ENCODE assay signal across 8 cellular contexts in the genomic region with DNA sequence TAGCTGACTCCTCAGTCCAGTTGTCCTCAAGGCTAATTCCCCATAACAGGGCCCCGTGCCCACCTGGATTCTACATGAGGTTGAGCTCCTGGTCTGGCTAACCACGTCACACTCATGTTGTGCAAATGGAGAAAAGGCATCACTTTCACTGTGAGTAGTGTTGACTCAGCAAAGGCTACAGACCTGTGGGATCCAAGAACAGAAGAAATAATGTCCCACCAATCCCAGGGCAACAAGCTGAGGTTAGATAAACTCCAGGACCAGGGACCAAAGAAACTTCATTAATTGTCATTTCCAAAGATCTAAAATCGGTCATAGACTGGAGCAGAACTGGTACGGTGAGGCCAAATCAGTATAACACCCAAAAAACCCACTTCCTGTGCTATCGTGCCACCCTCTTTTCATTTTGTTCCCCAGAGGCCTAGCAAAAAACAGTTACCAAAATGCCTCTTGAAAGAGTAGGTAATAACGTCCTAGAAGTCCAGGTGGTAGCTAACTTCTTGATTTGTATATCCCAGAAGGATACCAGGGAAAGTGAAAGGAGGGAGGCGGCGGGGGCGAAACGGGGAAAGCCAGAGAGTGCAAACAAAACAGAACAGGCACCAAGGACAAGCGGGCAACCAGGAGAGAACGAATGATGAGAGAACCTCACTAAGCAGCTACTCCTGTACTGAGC. TPM values are rescaled to one million over a fixed set of nuclear protein-coding genes. Genes with fewer than 3 reads are reported as not detected.
DNase-seq lines count a peak whose midpoint lies in the region; ATAC-seq and TF ChIP-seq lines count a peak whose summit lies in the region.

No MANE protein-coding gene starts in this region.

- no peaks in the 10 kb centered on the region for H3K27me3 ChIP-seq in ACC112 (ENCODE audit: insufficient read depth, low read length)
- H3K27me3 ChIP-seq in stomach, result no peaks in the 10 kb centered on the region
- H3K27me3 ChIP-seq in tibial nerve, result no peaks in the 10 kb centered on the region

- no peak for TF ChIP-seq CTCF in stomach (IDR thresholded peaks at IDR 0.05)
- no peak for TF ChIP-seq CTCF in tibial nerve (IDR thresholded peaks at IDR 0.05)

- DNase-seq in activated T-cell treated with anti-CD3 and anti-CD28 coated beads for 4 hours (peak; percentile 46), iris pigment epithelial cell (ENCODE audit: low read depth) (peak; percentile 51), stomach (no peak), COR-L47 (lab: John Stamatoyannopoulos, UW) (no peak), RPMI8226 (no peak), tibial nerve (ENCODE audit: low spot score in 2 of 2) (no peak)

- intact Hi-C loops in stomach (cut with DNase I; ENCODE audit: low total_unique reads), result loop anchor here (10.0 kb wide), 1 partner anchor 84 kb away; a partner anchor contains a TSS

- H3K4me3 ChIP-seq in ACC112 (ENCODE audit: low read depth, low read length) (peak overlapping the region; percentile 92), stomach (peak overlapping the region in 3 of 4 donors; percentile 64 to 93 (median 76)), tibial nerve (peak overlapping the region in 2 of 4 donors; percentile 83 to 98)

- H3K36me3 ChIP-seq in ACC112 (ENCODE audit: insufficient read depth, low read length) (no peaks in the 10 kb centered on the region), stomach (peaks cover 31 to 47% (median 43%) of the 10 kb centered on the region in 4 donors), tibial nerve (peaks cover 0 to 41% (median 15%) of the 10 kb centered on the region in 3 donors)

- no peak overlapping the region for H2AFZ ChIP-seq in ACC112 (ENCODE audit: low read length, unreplicated experiment)

- peak overlapping the region; percentile 62 for H3K27ac ChIP-seq in ACC112 (ENCODE audit: low read depth, low read length)
- peak overlapping the region; percentile 96 to 99 (median 96) for H3K27ac ChIP-seq in stomach
- peak overlapping the region in 2 of 4 donors; percentile 95 to 97 for H3K27ac ChIP-seq in tibial nerve

- peak; percentile 33 for ATAC-seq in HG03354 (IDR thresholded peaks at IDR 0.05; ENCODE audit: poor library complexity, severe bottlenecking, unreplicated experiment)

- no peaks in the 10 kb centered on the region for H3K9me3 ChIP-seq in stomach
- H3K9me3 ChIP-seq in tibial nerve, result no peaks in the 10 kb centered on the region

- no peak for TF ChIP-seq EP300 in stomach (IDR thresholded peaks at IDR 0.05)
- TF ChIP-seq EP300 in tibial nerve (IDR thresholded peaks at IDR 0.05), result no peak

- H3K4me1 ChIP-seq in ACC112 (ENCODE audit: control insufficient read depth, insufficient read depth, low read length, unreplicated experiment) (peaks cover 22% of the 10 kb centered on the region), stomach (peaks cover 29 to 61% (median 53%) of the 10 kb centered on the region in 4 donors), tibial nerve (peaks cover 0 to 53% (median 15%) of the 10 kb centered on the region in 4 donors)

- H3K79me2 ChIP-seq in ACC112 (ENCODE audit: control insufficient read depth, insufficient read depth, low read length, unreplicated experiment), result peaks cover 49% of the 10 kb centered on the region

- TF ChIP-seq POLR2A in stomach (IDR thresholded peaks at IDR 0.05) (no peak), tibial nerve (IDR thresholded peaks at IDR 0.05) (no peak)

- WGBS in stomach, 5 donors, result 35 to 51% (median 41%) methylated on average over 12 of the region's 12 CpGs
- 67 to 73% methylated on average over 12 of the region's 12 CpGs for WGBS in tibial nerve, 2 donors

RNA-seq across cellular contexts. Expression of a gene that starts 1.4 kb away (rescaled TPM):
- total RNA-seq in stomach (100 to 1,000 TPM in 3 of 5 donors, 10 to 100 TPM in 2; 64.8 to 232 (median 139) TPM), tibial nerve (10 to 100 TPM; 45.4 to 94.5 (median 71.6) TPM)
- 10 to 100 TPM; 14.1 to 23.6 (median 20.4) TPM for polyA plus RNA-seq in stomach

RNA-seq across cellular contexts. Expression of a gene that starts 2.0 kb away (rescaled TPM):
- total RNA-seq in stomach, result 10 to 100 TPM in 4 of 5 donors, 1 to 10 TPM in 1; 6.7 to 21.6 (median 13.8) TPM
- polyA plus RNA-seq in stomach, result 10 to 100 TPM in 1 of 3 donors, 1 to 10 TPM in 2; 6.8 to 11.2 (median 8.0) TPM
- total RNA-seq in tibial nerve, result 10 to 100 TPM; 10.8 to 16.6 (median 12.8) TPM

RNA-seq across cellular contexts. Expression of a gene that starts 31.3 kb away (rescaled TPM):
- 1,000 to 10,000 TPM in 4 of 5 donors, 100 to 1,000 TPM in 1; 730 to 3,801 (median 2,320) TPM for total RNA-seq in stomach
- 1,000 to 10,000 TPM in 2 of 3 donors, 100 to 1,000 TPM in 1; 575 to 2,971 (median 1,072) TPM for polyA plus RNA-seq in stomach
- total RNA-seq in tibial nerve, result 1,000 to 10,000 TPM; 1,525 to 3,984 (median 2,307) TPM

RNA-seq across cellular contexts. Expression of a gene that starts 51.9 kb away (rescaled TPM):
- 100 to 1,000 TPM in 3 of 5 donors, 10 to 100 TPM in 2; 15.1 to 310 (median 132) TPM for total RNA-seq in stomach
- 10 to 100 TPM; 16.9 to 39.4 (median 24.3) TPM for polyA plus RNA-seq in stomach
- 100 to 1,000 TPM in 3 of 4 donors, 10 to 100 TPM in 1; 72.6 to 132 (median 125) TPM for total RNA-seq in tibial nerve

Comparison
In these comparisons a context has a peak if more than half of its experiments do, and no peak if none do; other contexts are left out.
1. DNase-seq: peak in activated T-cell treated with anti-CD3 and anti-CD28 coated beads for 4 hours (single experiment) and iris pigment epithelial cell (single experiment); none in stomach (single experiment), COR-L47 (single experiment), RPMI8226 (single experiment) and tibial nerve (0 of 2).